19 cellular contexts compared by ENCODE assay signal in genomic region chr13:110450016-110450900, GRCh38.
"Had no signal": no experiment of that assay in that cellular context is flagged by ENCODE, and none has a peak within 500 bp of the region (broad histone marks: within the 10 kb centered on the region; RNA-seq: fewer than 3 reads in every experiment).

No MANE protein-coding gene starts in this region.

- FAIRE-seq: colon, frontal cortex had no signal

- H3K4me1 ChIP-seq: testis had no signal

- H3K27ac ChIP-seq: cardiac muscle cell, testis had no signal

- DNase-seq: activated CD4-positive, alpha-beta T cell treated with anti-CD3 and anti-CD28 coated beads for 48 hours; activated CD4-positive, CD25-positive, alpha-beta regulatory T cell; activated CD8-positive, alpha-beta T cell treated with anti-CD3 and anti-CD28 coated beads for 36 hours; activated naive CD4-positive, alpha-beta T cell treated with Interleukin-2 at 50 U/mL for 16 hours; activated naive CD8-positive, alpha-beta T cell treated with anti-CD3 and anti-CD28 coated beads, Interleukin-2, amount 10 ng/mL, durations not matched to agents 7 days and 5 days; activated T-cell treated with anti-CD3 and anti-CD28 coated beads, Interleukin-2, amount 50 U/mL, for 24 hours; amygdala; endodermal cell; erythroblast; naive thymus-derived CD4-positive, alpha-beta T cell; retina; stomach; T-helper 1 cell; T-helper 9 cell; testis had no signal

- H3K4me3 ChIP-seq: cardiac muscle cell, stomach, testis had no signal

- H3K9me3 ChIP-seq: stomach, testis had no signal

- H3K27me3 ChIP-seq: cardiac muscle cell, stomach, testis had no signal

- ATAC-seq: activated CD8-positive, alpha-beta T cell treated with anti-CD3 and anti-CD28 coated beads for 36 hours; naive thymus-derived CD4-positive, alpha-beta T cell; SK-N-SH treated with all-trans-retinoic acid at 6 μM for 48 hours had no signal
